ENCODE assay signal across 15 cellular contexts in genomic region chr10:113987805-113988204, GRCh38. TPM values are rescaled to one million over a fixed set of nuclear protein-coding genes. Genes with fewer than 3 reads are reported as not detected.
A peak's percentile ranks its signal among the peaks of the same experiment; 100 is the strongest.
DNase-seq lines count a peak whose midpoint lies in the region; ATAC-seq and TF ChIP-seq lines count a peak whose summit lies in the region.
"Had no signal": no experiment of that assay in that cellular context is flagged by ENCODE, and none has a peak within 500 bp of the region (broad histone marks: within the 10 kb centered on the region; RNA-seq: fewer than 3 reads in every experiment).

No MANE protein-coding gene starts in this region.

- no peak overlapping the region for H3K4me3 Mint-ChIP-seq in activated CD4-positive, alpha-beta T cell treated with anti-CD3 and anti-CD28 coated beads, Interleukin-2, amount 10 ng/mL, durations not matched to agents 24 days and 14 days
- H3K4me3 Mint-ChIP-seq: CD4-positive, alpha-beta T cell; effector memory CD8-positive, alpha-beta T cell had no signal

- peaks cover 2% of the 10 kb centered on the region for H3K36me3 Mint-ChIP-seq in activated CD4-positive, alpha-beta T cell treated with anti-CD3 and anti-CD28 coated beads, Interleukin-2, amount 10 ng/mL, durations not matched to agents 24 days and 14 days (ENCODE audit: low read depth)

- H3K4me3 ChIP-seq in GM12865 (ENCODE audit: low read depth, low read length): no peak overlapping the region
- no peak overlapping the region for H3K4me3 ChIP-seq in mucosa of descending colon
- H3K4me3 ChIP-seq: psoas muscle, tibial artery had no signal

- H3K36me3 ChIP-seq in mucosa of descending colon (ENCODE audit: low read depth): no peaks in the 10 kb centered on the region
- H3K36me3 ChIP-seq: brain microvascular endothelial cell, tibial artery had no signal

- TF ChIP-seq CTCF in GM12865 (IDR thresholded peaks at IDR 0.05; ENCODE audit: insufficient read depth, low read depth, low read length, missing control alignments) (no peak), mucosa of descending colon (IDR thresholded peaks at IDR 0.05) (no peak)

- peaks cover 13% of the 10 kb centered on the region for H3K4me1 Mint-ChIP-seq in activated CD4-positive, alpha-beta T cell treated with anti-CD3 and anti-CD28 coated beads, Interleukin-2, amount 10 ng/mL, durations not matched to agents 24 days and 14 days

- no peak overlapping the region for H3K27ac Mint-ChIP-seq in activated CD4-positive, alpha-beta T cell treated with anti-CD3 and anti-CD28 coated beads, Interleukin-2, amount 10 ng/mL, durations not matched to agents 24 days and 14 days
- H3K27ac Mint-ChIP-seq: CD4-positive, alpha-beta T cell; effector memory CD8-positive, alpha-beta T cell had no signal

- H3K27me3 Mint-ChIP-seq in activated CD4-positive, alpha-beta T cell treated with anti-CD3 and anti-CD28 coated beads, Interleukin-2, amount 10 ng/mL, durations not matched to agents 24 days and 14 days: peaks cover 66% of the 10 kb centered on the region

- H3K9me3 Mint-ChIP-seq in activated CD4-positive, alpha-beta T cell treated with anti-CD3 and anti-CD28 coated beads, Interleukin-2, amount 10 ng/mL, durations not matched to agents 24 days and 14 days: peaks cover 23% of the 10 kb centered on the region
- H3K9me3 Mint-ChIP-seq: effector memory CD8-positive, alpha-beta T cell had no signal

- no peaks in the 10 kb centered on the region for H3K4me1 ChIP-seq in mucosa of descending colon (ENCODE audit: low read depth)
- H3K4me1 ChIP-seq: psoas muscle had no signal

- peak; percentile 31 for ATAC-seq in mucosa of descending colon
- ATAC-seq: effector memory CD8-positive, alpha-beta T cell; psoas muscle had no signal

- peak; percentile 29 for DNase-seq in GM12865 (ENCODE audit: low read depth)
- DNase-seq in KG1 (lab: John Stamatoyannopoulos, UW): peak; percentile 6
- peak; percentile 44 for DNase-seq in SW480 (ENCODE audit: low spot score)
- DNase-seq in mucosa of descending colon: peak in 1 of 3 donors; percentile 57
- no peak for DNase-seq in ureter (ENCODE audit: low spot score)
- DNase-seq in activated CD4-positive, alpha-beta T cell treated with anti-CD3 and anti-CD28 coated beads, Interleukin-2, amount 10 ng/mL, durations not matched to agents 24 days and 14 days: no peak
- DNase-seq in midbrain (lab: John Stamatoyannopoulos, UW): no peak
- DNase-seq: brain microvascular endothelial cell; CD4-positive, alpha-beta T cell; effector memory CD8-positive, alpha-beta T cell; NCI-H2029 treated with DMSO at 0.1 percent for 48 hours; NCI-H748 treated with DMSO at 0.1 percent for 48 hours; SHP77 treated with DMSO at 0.1 percent for 48 hours had no signal

- no peaks in the 10 kb centered on the region for H3K9me3 ChIP-seq in mucosa of descending colon
- H3K9me3 ChIP-seq: psoas muscle, tibial artery had no signal

- intact Hi-C loops in mucosa of descending colon (cut with DNase I, micrococcal nuclease): no loop called here
- intact Hi-C loops in activated CD4-positive, alpha-beta T cell treated with anti-CD3 and anti-CD28 coated beads, Interleukin-2, amount 10 ng/mL, durations not matched to agents 24 days and 14 days (cut with micrococcal nuclease): no loop called here

RNA-seq across cellular contexts. Expression of gene ADRB1, which starts 55.9 kb away (rescaled TPM):
- total RNA-seq in mucosa of descending colon: 1 to 10 TPM; 1.5 to 2.8 (median 1.8) TPM
- total RNA-seq in ureter: 1.4 TPM
- total RNA-seq in activated CD4-positive, alpha-beta T cell treated with anti-CD3 and anti-CD28 coated beads, Interleukin-2, amount 10 ng/mL, durations not matched to agents 24 days and 14 days: not detected in 2 replicates

Comparison
In these comparisons a context has a peak if more than half of its experiments do, and no peak if none do; other contexts are left out.
1. DNase-seq: peak in GM12865 (single experiment), KG1 (single experiment) and SW480 (single experiment); none in ureter (single experiment), activated CD4-positive, alpha-beta T cell treated with anti-CD3 and anti-CD28 coated beads, Interleukin-2, amount 10 ng/mL, durations not matched to agents 24 days and 14 days (single experiment) and midbrain (single experiment).